Comparison of ENCODE assay signal across 1 cellular context in genomic region chr10:79320785-79321493, GRCh38.
A peak's percentile ranks its signal among the peaks of the same experiment; 100 is the strongest.
TF ChIP-seq lines count a peak whose summit lies in the region.

No MANE protein-coding gene starts in this region.

TF ChIP-seq in K562, 482 proteins besides CTCF, POLR2A, EP300 and RAD21 (continued from another document):
- peak; percentile 65 for TF ChIP-seq ATF3 (IDR thresholded peaks at IDR 0.05)
- TF ChIP-seq ATF3 (CRISPR knock-in tag; conservative IDR thresholded peaks at IDR 0.05): no peak
